Comparison of ENCODE assay signal across 24 cellular contexts in genomic region chr10:87695074-87695473, GRCh38. TPM values are rescaled to one million over a fixed set of nuclear protein-coding genes. Genes with fewer than 3 reads are reported as not detected.
DNase-seq lines count a peak whose midpoint lies in the region; ATAC-seq and TF ChIP-seq lines count a peak whose summit lies in the region.
"Had no signal": no experiment of that assay in that cellular context is flagged by ENCODE, and none has a peak within 500 bp of the region (broad histone marks: within the 10 kb centered on the region; RNA-seq: fewer than 3 reads in every experiment).

No MANE protein-coding gene starts in this region.

- H3K4me3 ChIP-seq in Peyer's patch = no peak overlapping the region
- H3K4me3 ChIP-seq: BLaER1, HAP-1 had no signal

- H3K4me3 Mint-ChIP-seq in immature natural killer cell = no peak overlapping the region
- H3K4me3 Mint-ChIP-seq: CD4-positive, alpha-beta T cell; HFFc6; IgD-negative memory B cell had no signal

- TF ChIP-seq POLR2A in Peyer's patch (IDR thresholded peaks at IDR 0.05) (no peak), erythroblast (IDR thresholded peaks at IDR 0.05; ENCODE audit: low read length) (no peak)

- peaks cover 0 to 29% (median 0%) of the 10 kb centered on the region in 4 donors for H3K4me1 ChIP-seq in Peyer's patch
- H3K4me1 ChIP-seq: BLaER1 had no signal

- no peaks in the 10 kb centered on the region for H3K27me3 ChIP-seq in Peyer's patch
- H3K27me3 ChIP-seq: BLaER1 had no signal

- no peaks in the 10 kb centered on the region for H3K9me3 Mint-ChIP-seq in immature natural killer cell
- H3K9me3 Mint-ChIP-seq: CD4-positive, alpha-beta T cell; HFFc6; IgD-negative memory B cell had no signal

- no peak for TF ChIP-seq CTCF in C4-2B (conservative IDR thresholded peaks at IDR 0.05)
- no peak for TF ChIP-seq CTCF in Peyer's patch (IDR thresholded peaks at IDR 0.05)

- no peaks in the 10 kb centered on the region for H3K36me3 Mint-ChIP-seq in immature natural killer cell
- H3K36me3 Mint-ChIP-seq: IgD-negative memory B cell had no signal

- no peaks in the 10 kb centered on the region for H3K9me3 ChIP-seq in Peyer's patch
- H3K9me3 ChIP-seq: BLaER1, HAP-1 had no signal

- intact Hi-C loops in left colon (cut with DNase I, micrococcal nuclease) = no loop called here

- H3K27me3 Mint-ChIP-seq in immature natural killer cell (ENCODE audit: low read depth in 3 of 3) = peaks cover 0 to 3% (median 1%) of the 10 kb centered on the region in 3 donors
- H3K27me3 Mint-ChIP-seq: CD4-positive, alpha-beta T cell had no signal

- no peaks in the 10 kb centered on the region for H3K36me3 ChIP-seq in Peyer's patch
- H3K36me3 ChIP-seq: BLaER1, HAP-1 had no signal

- ATAC-seq in left colon = peak; percentile 51
- ATAC-seq in GM19023 (IDR thresholded peaks at IDR 0.05; ENCODE audit: unreplicated experiment) = no peak

- no peaks in the 10 kb centered on the region for H3K4me1 Mint-ChIP-seq in immature natural killer cell
- H3K4me1 Mint-ChIP-seq: IgD-negative memory B cell had no signal

- DNase-seq in LoVo (ENCODE audit: low spot score) (peak; percentile 37), Peyer's patch (peak in 1 of 3 donors; percentile 51), left colon (peak in 1 of 2 donors; percentile 31), erythroblast (lab: John Stamatoyannopoulos, UW) (no peak), globus pallidus (ENCODE audit: low spot score) (no peak), immature natural killer cell (no peak)
- DNase-seq: CD4-positive, alpha-beta T cell; GOT3; HFFc6; NCI-H1092; NCI-H1417 treated with DMSO at 0.1 percent for 48 hours; NCI-H1694 treated with DMSO at 0.1 percent for 48 hours; NCI-H2081; NCI-H524 treated with DMSO at 0.1 percent for 48 hours; NK-92 treated with Interleukin-12 subunit alpha and Interleukin-12 subunit beta, amount 100 ng/mL, for 24 hours; SHP77; T-helper 1 cell had no signal

- H3K27ac ChIP-seq in C4-2B = peak overlapping the region; percentile 80
- H3K27ac ChIP-seq in Peyer's patch = peak overlapping the region in 3 of 4 donors; percentile 57 to 78 (median 70)
- H3K27ac ChIP-seq: BLaER1, KMS-11, RWPE1 had no signal

- H3K27ac Mint-ChIP-seq in immature natural killer cell = no peak overlapping the region
- H3K27ac Mint-ChIP-seq: CD4-positive, alpha-beta T cell; IgD-negative memory B cell had no signal

RNA-seq across cellular contexts. Expression of gene PAPSS2, which starts 35.4 kb away (rescaled TPM):
- total RNA-seq in Peyer's patch (100 to 1,000 TPM in 3 of 4 donors, 10 to 100 TPM in 1; 28.1 to 166 (median 146) TPM), left colon (100 to 1,000 TPM; 219 to 322 TPM)
- under 1 TPM in 2 of 3 donors, not detected in 1; 0.11 to 0.14 TPM for polyA plus RNA-seq in immature natural killer cell
- total RNA-seq: CD4-positive, alpha-beta T cell had no signal
